8 cellular contexts compared by ENCODE assay signal in the genomic region with DNA sequence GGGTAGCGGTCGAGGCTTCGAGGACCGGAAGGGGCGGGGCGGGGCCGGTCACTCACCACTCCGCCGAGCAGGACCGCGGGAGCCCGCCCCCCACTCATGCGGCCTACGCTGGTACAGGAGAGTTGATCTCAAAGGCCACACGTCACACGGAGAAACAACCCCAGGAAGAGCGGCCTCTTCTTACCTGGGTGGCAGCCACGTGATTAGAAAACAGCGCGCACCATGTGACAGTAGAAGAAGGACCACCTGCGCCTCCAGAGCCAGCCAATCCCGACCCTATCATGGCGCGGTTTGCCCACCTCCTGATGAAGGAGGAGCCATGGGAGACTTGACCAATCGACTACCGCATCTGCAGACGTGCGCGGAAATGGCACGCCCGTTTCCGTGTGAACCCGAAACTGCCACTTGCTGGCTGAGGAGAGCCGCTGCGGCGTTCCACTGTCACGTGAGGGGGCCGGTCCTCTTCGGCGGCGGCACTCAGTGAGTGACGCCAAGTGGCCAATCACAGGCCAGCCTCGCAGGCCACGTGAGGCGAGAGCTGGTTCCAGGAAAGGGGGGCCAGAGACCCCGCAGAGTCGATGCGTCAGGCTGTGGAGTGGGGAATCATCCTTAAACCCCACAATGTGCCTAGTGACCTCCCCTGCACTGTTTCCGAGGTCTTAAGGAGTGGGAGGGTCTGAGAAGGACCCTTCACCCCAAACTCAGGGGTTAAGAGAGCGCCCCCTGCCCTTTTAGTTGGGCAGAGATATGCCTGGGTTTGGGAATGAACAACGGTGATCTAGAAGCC. TPM values are rescaled to one million over a fixed set of nuclear protein-coding genes. Genes with fewer than 3 reads are reported as not detected.
DNase-seq lines count a peak whose midpoint lies in the region; ATAC-seq, FAIRE-seq and TF ChIP-seq lines count a peak whose summit lies in the region.

A gene with protein sequence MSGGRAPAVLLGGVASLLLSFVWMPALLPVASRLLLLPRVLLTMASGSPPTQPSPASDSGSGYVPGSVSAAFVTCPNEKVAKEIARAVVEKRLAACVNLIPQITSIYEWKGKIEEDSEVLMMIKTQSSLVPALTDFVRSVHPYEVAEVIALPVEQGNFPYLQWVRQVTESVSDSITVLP (minus strand): TSS at position 205 of the 787 bp plus-strand sequence. CDS start 107 bp downstream, at position 98.

- H3K27ac ChIP-seq in ACC112 (ENCODE audit: low read depth, low read length) (peak within 1 kb of the TSS; percentile 95), VCaP (peak within 1 kb of the TSS; percentile 94), mammary epithelial cell (ENCODE audit: insufficient read depth, low read depth, low read length) (peak within 1 kb of the TSS; percentile 87), iPS-20b (ENCODE audit: low read length) (peak within 1 kb of the TSS; percentile 93), small intestine (ENCODE audit: low read depth in 1 of 2, low read length in 1 of 2) (peak within 1 kb of the TSS; percentile 87 to 95)

- H2AFZ ChIP-seq in ACC112 (ENCODE audit: low read length, unreplicated experiment), result peak within 1 kb of the TSS; percentile 17
- H2AFZ ChIP-seq in mammary epithelial cell (ENCODE audit: low read depth, low read length), result peak within 1 kb of the TSS; percentile 79

- BruUV-seq in mammary epithelial cell (replicated peaks; lab: Mats Ljungman, UMichigan), result no TSS peak

- ATAC-seq in GM18867 (IDR thresholded peaks at IDR 0.05; ENCODE audit: unreplicated experiment) (peak; percentile 84), HG03108 (IDR thresholded peaks at IDR 0.05; ENCODE audit: unreplicated experiment) (peak; percentile 84)

- peak; percentile 5 for FAIRE-seq in small intestine (lab: Jason Lieb, UNC)

- H3K4me3 ChIP-seq in ACC112 (ENCODE audit: low read depth, low read length) (peak within 1 kb of the TSS; percentile 88), mammary epithelial cell (replicated peaks in 1 of 3; ENCODE audit: insufficient read depth in 1 of 3, low read depth in 2 of 3, low read length in 3 of 3) (peak within 1 kb of the TSS; percentile 56 to 75 (median 73)), iPS-20b (ENCODE audit: low read length) (peak within 1 kb of the TSS; percentile 91), small intestine (ENCODE audit: low read depth in 1 of 2, low read length in 2 of 2) (peak within 1 kb of the TSS; percentile 47 to 58)

- H3K79me2 ChIP-seq in ACC112 (ENCODE audit: control insufficient read depth, insufficient read depth, low read length, unreplicated experiment), result peaks cover 56% of the 10 kb centered on the region
- H3K79me2 ChIP-seq in mammary epithelial cell (ENCODE audit: insufficient read depth, low read length), result peaks cover 29% of the 10 kb centered on the region

- in situ Hi-C loops in mammary epithelial cell (cut with MboI; ENCODE audit: low sequenced_read_pairs in 2 of 2), result no loop called here

- H3K36me3 ChIP-seq in ACC112 (ENCODE audit: insufficient read depth, low read length) (0 out of 2 replicates have a peak, but pooled peaks cover 5% of the 10 kb centered on the region), mammary epithelial cell (ENCODE audit: insufficient read depth, low read length) (peaks cover 3% of the 10 kb centered on the region), iPS-20b (ENCODE audit: insufficient read depth, low read depth, low read length) (peaks cover 44% of the 10 kb centered on the region), small intestine (ENCODE audit: control insufficient read depth in 2 of 2, insufficient read depth in 2 of 2, low read length in 2 of 2) (peaks cover 0 to 7% of the 10 kb centered on the region in 2 donors)

- peaks cover 28% of the 10 kb centered on the region for H3K4me1 ChIP-seq in ACC112 (ENCODE audit: control insufficient read depth, insufficient read depth, low read length, unreplicated experiment)
- peaks cover 23% of the 10 kb centered on the region for H3K4me1 ChIP-seq in mammary epithelial cell (ENCODE audit: insufficient read depth, low read length)
- peaks cover 21% of the 10 kb centered on the region for H3K4me1 ChIP-seq in iPS-20b (ENCODE audit: insufficient read depth, low read length)
- H3K4me1 ChIP-seq in small intestine (ENCODE audit: control insufficient read depth in 2 of 2, insufficient read depth in 1 of 2, low read depth in 1 of 2, low read length in 1 of 2), result peaks cover 8 to 9% of the 10 kb centered on the region in 2 donors

- TF ChIP-seq CTCF in VCaP (conservative IDR thresholded peaks at IDR 0.05) (peak; percentile 74), mammary epithelial cell (conservative IDR thresholded peaks at IDR 0.05 in 1 of 2, IDR thresholded peaks at IDR 0.05 in 1 of 2; ENCODE audit: extremely low read depth in 1 of 2, insufficient read depth in 1 of 2, low read depth in 1 of 2, low read length in 2 of 2) (peak in 1 of 2 donors; percentile 34)

- CTCF ChIA-PET in mammary epithelial cell (lab: Charles Lee; ENCODE audit: low non-redundant PET), result no interaction called here

- H4K20me1 ChIP-seq in mammary epithelial cell (ENCODE audit: insufficient read depth, low read length), result no peaks in the 10 kb centered on the region

- intact Hi-C loops in mammary epithelial cell (cut with micrococcal nuclease), result loop anchor here (10.0 kb wide), 2 partner anchors 217 to 287 kb away; no protein-coding TSS in a partner anchor

- H3K27me3 ChIP-seq in ACC112 (ENCODE audit: insufficient read depth, low read length), result no peaks in the 10 kb centered on the region
- H3K27me3 ChIP-seq in mammary epithelial cell (ENCODE audit: insufficient read depth, low read length), result no peaks in the 10 kb centered on the region
- H3K27me3 ChIP-seq in iPS-20b (ENCODE audit: insufficient read depth, low read length), result no peaks in the 10 kb centered on the region
- H3K27me3 ChIP-seq in small intestine (ENCODE audit: control insufficient read depth in 2 of 2, insufficient read depth in 2 of 2, low read length in 2 of 2), result no peaks in the 10 kb centered on the region

- dilution Hi-C loops in mammary epithelial cell (cut with HindIII; ENCODE audit: low sequenced_read_pairs), result no loop called here

- 3% methylated on average over 20 of the region's 51 CpGs for WGBS in mammary epithelial cell (ENCODE audit: low coverage, missing lambda C conversion rate)
- 0 to 1% (median 0%) methylated on average over 43 to 51 of the region's 51 CpGs for WGBS in small intestine, 3 donors

- peak within 1 kb of the TSS; percentile 93 for H3K4me2 ChIP-seq in mammary epithelial cell (ENCODE audit: insufficient read depth, low read depth, low read length)

- H3K9me3 ChIP-seq in mammary epithelial cell (replicated peaks; ENCODE audit: insufficient read depth, low read length), result no peaks in the 10 kb centered on the region
- no peaks in the 10 kb centered on the region for H3K9me3 ChIP-seq in iPS-20b (ENCODE audit: insufficient read depth, low read depth, low read length)
- H3K9me3 ChIP-seq in small intestine (ENCODE audit: control insufficient read depth, low read depth), result no peaks in the 10 kb centered on the region

- peak; percentile 99 for DNase-seq in NCI-H2196 (lab: John Stamatoyannopoulos, UW; ENCODE audit: unreplicated experiment)
- DNase-seq in mammary epithelial cell, result peak; percentile 100
- DNase-seq in small intestine, result peak; percentile 100

- H3K9ac ChIP-seq in mammary epithelial cell (ENCODE audit: insufficient read depth, low read length), result peak within 1 kb of the TSS; percentile 91
- H3K9ac ChIP-seq in iPS-20b (ENCODE audit: low read depth, low read length), result peak within 1 kb of the TSS; percentile 96

RNA-seq across cellular contexts. Expression of the gene that starts here (rescaled TPM):
- total RNA-seq in mammary epithelial cell, result 100 to 1,000 TPM in 1 of 2 donors, 10 to 100 TPM in 1; 81.4 to 181 TPM
- 232 TPM for polyA plus RNA-seq in mammary epithelial cell
- polyA minus RNA-seq in mammary epithelial cell, result 160 TPM
- polyA plus RNA-seq in small intestine, result 100 to 1,000 TPM; 129 to 217 (median 183) TPM

Comparison
In these comparisons a context has a peak if more than half of its experiments do, and no peak if none do; other contexts are left out.
1. Peak in every context shown above with its lines: DNase-seq, ATAC-seq, H3K4me3 ChIP-seq and H3K27ac ChIP-seq.